9 cellular contexts compared by ENCODE assay signal in genomic region chr4:109826719-109827118, GRCh38. TPM values are rescaled to one million over a fixed set of nuclear protein-coding genes. Genes with fewer than 3 reads are reported as not detected.
A peak's percentile ranks its signal among the peaks of the same experiment; 100 is the strongest.
DNase-seq lines count a peak whose midpoint lies in the region; ATAC-seq and TF ChIP-seq lines count a peak whose summit lies in the region.
"Had no signal": no experiment of that assay in that cellular context is flagged by ENCODE, and none has a peak within 500 bp of the region (broad histone marks: within the 10 kb centered on the region; RNA-seq: fewer than 3 reads in every experiment).

No MANE protein-coding gene starts in this region.

- H3K9me3 ChIP-seq in Panc1 (ENCODE audit: control insufficient read depth, insufficient read depth, low read depth, low read length) = no peaks in the 10 kb centered on the region
- H3K9me3 ChIP-seq in smooth muscle cell (replicated peaks; ENCODE audit: low read depth) = no peaks in the 10 kb centered on the region

- H2AFZ ChIP-seq in smooth muscle cell (ENCODE audit: low read depth) = no peak overlapping the region

- H3F3A ChIP-seq in smooth muscle cell (ENCODE audit: low read depth) = peaks cover 5% of the 10 kb centered on the region

- BruUV-seq in Panc1 (replicated peaks; lab: Mats Ljungman, UMichigan) = no TSS peak

- H3K9ac ChIP-seq in smooth muscle cell (ENCODE audit: low read depth) = no peak overlapping the region

- H4K20me1 ChIP-seq in smooth muscle cell (ENCODE audit: low read depth) = no peaks in the 10 kb centered on the region

- peaks cover 22% of the 10 kb centered on the region for H3K36me3 Mint-ChIP-seq in activated CD4-positive, alpha-beta T cell treated with anti-CD3 and anti-CD28 coated beads for 36 hours (ENCODE audit: low read depth)

- DNase-seq in ELR (ENCODE audit: low read depth) (peak; percentile 51), Panc1 (ENCODE audit: low read depth, low spot score) (no peak), fibroblast of peridontal ligament (ENCODE audit: extremely low read depth) (peak; percentile 59), smooth muscle cell (lab: John Stamatoyannopoulos, UW; ENCODE audit: unreplicated experiment) (no peak)
- DNase-seq in activated CD4-positive, alpha-beta T cell treated with anti-CD3 and anti-CD28 coated beads for 36 hours = no peak

- H3K27me3 Mint-ChIP-seq in activated CD4-positive, alpha-beta T cell treated with anti-CD3 and anti-CD28 coated beads for 36 hours = no peaks in the 10 kb centered on the region

- no peak overlapping the region for H3K27ac Mint-ChIP-seq in activated CD4-positive, alpha-beta T cell treated with anti-CD3 and anti-CD28 coated beads for 36 hours

- H3K4me2 ChIP-seq in smooth muscle cell = no peak overlapping the region

- CTCF ChIA-PET in Panc1 (lab: Charles Lee) = no interaction called here
- CTCF ChIA-PET in activated CD4-positive, alpha-beta T cell treated with anti-CD3 and anti-CD28 coated beads for 36 hours (lab: Charles Lee) = interaction anchor here (0.6 to 2.4 kb wide), 10 partner anchors 11 to 537 kb away, joined by 3 to 17 read pairs (median 4); partner anchors contain the start of gene GAR1

- no peaks in the 10 kb centered on the region for H3K4me1 ChIP-seq in Panc1 (ENCODE audit: control insufficient read depth, insufficient read depth, low read length)
- no peaks in the 10 kb centered on the region for H3K4me1 ChIP-seq in smooth muscle cell (ENCODE audit: low read depth)

- intact Hi-C loops in Panc1 (cut with micrococcal nuclease; ENCODE audit: unreplicated experiment) = loop anchor here (10.0 kb wide), 1 partner anchor 148 kb away; no protein-coding TSS in a partner anchor
- intact Hi-C loops in activated CD4-positive, alpha-beta T cell treated with anti-CD3 and anti-CD28 coated beads for 36 hours (cut with DNase I, micrococcal nuclease) = loop anchor here (1.0 to 5.0 kb wide), 2 partner anchors 151 to 404 kb away; no protein-coding TSS in a partner anchor

- no peak overlapping the region for H3K27ac ChIP-seq in Panc1 (ENCODE audit: low read length)
- no peak overlapping the region for H3K27ac ChIP-seq in smooth muscle cell (ENCODE audit: low read depth)

- no peaks in the 10 kb centered on the region for H3K79me2 ChIP-seq in smooth muscle cell (ENCODE audit: low read depth)

- TF ChIP-seq CTCF in Panc1 (IDR thresholded peaks at IDR 0.05) = peak; percentile 41; the same call in 1 of the 2 replicates
- peak; percentile 59 for TF ChIP-seq CTCF in smooth muscle cell (IDR thresholded peaks at IDR 0.05; ENCODE audit: borderline replicate concordance, insufficient read depth, poor library complexity, severe bottlenecking)

- in situ Hi-C loops in Panc1 (cut with HindIII; ENCODE audit: low pct_unique_long_range_greater_than_20kb, low sequenced_read_pairs) = no loop called here

- no peaks in the 10 kb centered on the region for H3K9me3 Mint-ChIP-seq in activated CD4-positive, alpha-beta T cell treated with anti-CD3 and anti-CD28 coated beads for 36 hours (ENCODE audit: low read depth)

- H3K36me3 ChIP-seq in Panc1 (ENCODE audit: control insufficient read depth, insufficient read depth, low read length) (peaks cover 25% of the 10 kb centered on the region; the same call in 1 of the 2 replicates), smooth muscle cell (ENCODE audit: low read depth) (peaks cover 18% of the 10 kb centered on the region)

- H3K4me1 Mint-ChIP-seq in activated CD4-positive, alpha-beta T cell treated with anti-CD3 and anti-CD28 coated beads for 36 hours = peaks cover 8% of the 10 kb centered on the region

- no peak overlapping the region for H3K4me3 ChIP-seq in Panc1 (ENCODE audit: low read depth in 2 of 2, low read length in 2 of 2)
- H3K4me3 ChIP-seq in smooth muscle cell = no peak overlapping the region

- H3K27me3 ChIP-seq in Panc1 (ENCODE audit: control insufficient read depth, insufficient read depth, low read length) (no peaks in the 10 kb centered on the region), smooth muscle cell (ENCODE audit: low read depth) (no peaks in the 10 kb centered on the region)

- H3K4me3 Mint-ChIP-seq in activated CD4-positive, alpha-beta T cell treated with anti-CD3 and anti-CD28 coated beads for 36 hours = no peak overlapping the region

- POLR2A ChIA-PET in Panc1 (lab: Charles Lee) = no interaction called here
- POLR2A ChIA-PET in activated CD4-positive, alpha-beta T cell treated with anti-CD3 and anti-CD28 coated beads for 36 hours (lab: Charles Lee) = no interaction called here

- ATAC-seq in GM21825 (IDR thresholded peaks at IDR 0.05; ENCODE audit: unreplicated experiment) = peak; percentile 50
- ATAC-seq in Panc1 = no peak
- no peak for ATAC-seq in GM21576 (IDR thresholded peaks at IDR 0.05; ENCODE audit: unreplicated experiment)
- ATAC-seq in activated CD4-positive, alpha-beta T cell treated with anti-CD3 and anti-CD28 coated beads for 36 hours = no peak
- ATAC-seq in GM21381 (IDR thresholded peaks at IDR 0.05; ENCODE audit: unreplicated experiment) = no peak

RNA-seq across cellular contexts. Expression of gene RRH, which starts 1.1 kb away (rescaled TPM):
- 0.15 TPM for total RNA-seq in Panc1 (2021; ENCODE audit: unreplicated experiment)
- not detected for polyA plus RNA-seq in Panc1 (2012; ENCODE audit: insufficient read length)
- not detected in 2 replicates for total RNA-seq in smooth muscle cell
- polyA plus RNA-seq in smooth muscle cell = not detected in 2 replicates
- total RNA-seq in activated CD4-positive, alpha-beta T cell treated with anti-CD3 and anti-CD28 coated beads for 36 hours = under 1 TPM in 1 of 2 experiments, not detected in 1; 0.21 TPM
- total RNA-seq: mononuclear cell had no signal

RNA-seq across cellular contexts. Expression of gene GAR1, which starts 11.2 kb away (rescaled TPM):
- total RNA-seq in Panc1 (2021; ENCODE audit: unreplicated experiment) = 23.6 TPM
- 32.3 TPM for polyA plus RNA-seq in Panc1 (2012; ENCODE audit: insufficient read length)
- 11.1 and 12.3 TPM in 2 replicates for total RNA-seq in smooth muscle cell
- 30.3 and 41.4 TPM in 2 replicates for polyA plus RNA-seq in smooth muscle cell
- total RNA-seq in activated CD4-positive, alpha-beta T cell treated with anti-CD3 and anti-CD28 coated beads for 36 hours = 10 to 100 TPM; 37.4 to 42.2 TPM

RNA-seq across cellular contexts. Expression of gene LRIT3, which starts 21.2 kb away (rescaled TPM):
- total RNA-seq in Panc1 (2021; ENCODE audit: unreplicated experiment) (0.05 TPM), smooth muscle cell (0.04 and 0.40 TPM in 2 replicates)
- polyA plus RNA-seq in Panc1 (2012; ENCODE audit: insufficient read length) = not detected
- 0.26 TPM in 1 of 2 replicates, not detected in the other for polyA plus RNA-seq in smooth muscle cell
- total RNA-seq in activated CD4-positive, alpha-beta T cell treated with anti-CD3 and anti-CD28 coated beads for 36 hours = under 1 TPM; 0.19 to 0.27 TPM

RNA-seq across cellular contexts. Expression of gene CFI, which starts 24.9 kb away (rescaled TPM):
- 0.33 TPM for total RNA-seq in Panc1 (2021; ENCODE audit: unreplicated experiment)
- polyA plus RNA-seq in Panc1 (2012; ENCODE audit: insufficient read length) = not detected
- total RNA-seq in smooth muscle cell = 0.63 and 3.0 TPM in 2 replicates
- polyA plus RNA-seq in smooth muscle cell = 1.1 and 1.4 TPM in 2 replicates
- total RNA-seq in activated CD4-positive, alpha-beta T cell treated with anti-CD3 and anti-CD28 coated beads for 36 hours = not detected

Comparison
In these comparisons a context has a peak if more than half of its experiments do, and no peak if none do; other contexts are left out.
1. DNase-seq: peak in ELR (single experiment) and fibroblast of peridontal ligament (single experiment); none in Panc1 (single experiment), smooth muscle cell (single experiment) and activated CD4-positive, alpha-beta T cell treated with anti-CD3 and anti-CD28 coated beads for 36 hours (single experiment).